ENCODE assay signal across 8 cellular contexts in the genomic region with DNA sequence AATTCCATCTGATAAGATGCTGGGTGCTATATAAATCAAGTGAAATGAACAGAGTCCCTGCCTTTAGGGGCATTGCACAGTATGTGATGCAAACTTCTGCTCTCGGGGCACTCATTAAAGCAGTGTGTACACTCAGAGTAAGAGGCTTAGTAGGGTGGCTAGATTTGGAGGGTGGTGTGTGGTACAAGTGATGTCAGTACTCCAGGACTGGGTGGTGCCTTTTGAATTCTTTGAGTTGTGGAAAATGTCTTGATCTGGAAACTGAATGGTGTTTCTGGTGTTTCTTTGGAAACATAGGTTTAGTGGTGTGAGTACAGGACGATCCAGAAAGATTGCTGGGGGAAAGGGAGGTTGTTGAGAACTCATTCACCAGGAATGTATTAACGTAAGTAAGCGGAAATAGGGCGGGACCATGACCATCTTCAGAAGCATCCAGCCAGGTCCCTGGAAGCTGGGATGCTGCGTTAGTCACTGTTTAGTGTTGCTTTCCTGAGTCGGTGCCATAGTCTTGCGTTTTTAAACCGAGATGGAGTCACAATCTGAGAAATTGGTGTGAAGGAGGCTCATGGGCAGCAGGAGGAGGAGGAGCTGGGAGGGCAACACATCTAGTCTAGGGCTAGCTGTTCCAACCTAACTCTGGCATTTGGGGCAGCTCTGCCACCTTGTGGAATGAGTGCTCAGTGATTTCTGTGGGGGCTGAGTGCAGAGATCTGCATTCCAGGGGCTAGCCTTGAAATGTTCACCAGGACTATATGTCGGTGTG.
DNase-seq lines count a peak whose midpoint lies in the region; ATAC-seq and TF ChIP-seq lines count a peak whose summit lies in the region.

No MANE protein-coding gene starts in this region.

- TF ChIP-seq POLR2A in vagina (IDR thresholded peaks at IDR 0.05), result no peak

- H3K27ac ChIP-seq in MM.1S (ENCODE audit: low read length) (no peak overlapping the region), right atrium auricular region (peak overlapping the region; percentile 73 to 90), vagina (peak overlapping the region; percentile 74)

- H3K9ac ChIP-seq in MM.1S (ENCODE audit: low read length), result no peak overlapping the region

- no peak overlapping the region for H3K4me2 ChIP-seq in MM.1S (ENCODE audit: low read depth, low read length)

- H3K4me1 ChIP-seq in MM.1S (ENCODE audit: low read length) (no peaks in the 10 kb centered on the region), right atrium auricular region (peaks cover 0 to 16% of the 10 kb centered on the region in 2 donors), vagina (peaks cover 7% of the 10 kb centered on the region)

- peak; percentile 73 for TF ChIP-seq CTCF in MM.1S (IDR thresholded peaks at IDR 0.05; ENCODE audit: low read length)
- TF ChIP-seq CTCF in right atrium auricular region (IDR thresholded peaks at IDR 0.05), result peak; percentile 63 to 85
- TF ChIP-seq CTCF in vagina (IDR thresholded peaks at IDR 0.05), result peak; percentile 61 to 75 (median 71)

- DNase-seq in ELF-1 (ENCODE audit: low read depth, low spot score), result peak; percentile 78
- DNase-seq in MM.1S, result peak; percentile 54
- DNase-seq in T-helper 1 cell, result peak; percentile 7 to 54 (median 23)
- DNase-seq in amniotic stem cell (lab: John Stamatoyannopoulos, UW), result peak; percentile 97
- DNase-seq in right atrium auricular region (ENCODE audit: low spot score), result peak; percentile 92
- peak; percentile 56 for DNase-seq in retina
- DNase-seq in vagina (ENCODE audit: extremely low spot score in 2 of 2), result peak in 1 of 2 donors; percentile 97

- no peaks in the 10 kb centered on the region for H3K9me3 ChIP-seq in MM.1S (replicated peaks; ENCODE audit: insufficient read depth, low read length)
- H3K9me3 ChIP-seq in right atrium auricular region, result no peaks in the 10 kb centered on the region
- H3K9me3 ChIP-seq in vagina, result no peaks in the 10 kb centered on the region

- H3K36me3 ChIP-seq in MM.1S (replicated peaks; ENCODE audit: insufficient read depth, low read length), result no peaks in the 10 kb centered on the region
- no peaks in the 10 kb centered on the region for H3K36me3 ChIP-seq in right atrium auricular region
- H3K36me3 ChIP-seq in vagina, result no peaks in the 10 kb centered on the region

- intact Hi-C loops in vagina (cut with DNase I), result loop anchor here (10.0 kb wide), 1 partner anchor 149 kb away; no protein-coding TSS in a partner anchor

- H3K9me2 ChIP-seq in MM.1S (replicated peaks; ENCODE audit: insufficient read depth, low read length), result no peaks in the 10 kb centered on the region

- H2AFZ ChIP-seq in MM.1S (ENCODE audit: low read length), result no peak overlapping the region

- H3K27me3 ChIP-seq in MM.1S (replicated peaks; ENCODE audit: insufficient read depth, low read length), result no peaks in the 10 kb centered on the region
- H3K27me3 ChIP-seq in right atrium auricular region, result no peaks in the 10 kb centered on the region
- H3K27me3 ChIP-seq in vagina, result no peaks in the 10 kb centered on the region

- no peaks in the 10 kb centered on the region for H3F3A ChIP-seq in MM.1S (ENCODE audit: insufficient read depth, low read length)

- ATAC-seq in HG03439 (IDR thresholded peaks at IDR 0.05; ENCODE audit: unreplicated experiment), result no peak

- no peaks in the 10 kb centered on the region for H3K79me2 ChIP-seq in MM.1S (ENCODE audit: low read length)

- H4K20me1 ChIP-seq in MM.1S (ENCODE audit: insufficient read depth, low read length), result no peaks in the 10 kb centered on the region

- H3K4me3 ChIP-seq in MM.1S (ENCODE audit: low read length) (no peak overlapping the region), right atrium auricular region (no peak overlapping the region), vagina (no peak overlapping the region)
